Comparison of ENCODE assay signal across 15 cellular contexts in genomic region chr1:20983297-20983889, GRCh38.
DNase-seq lines count a peak whose midpoint lies in the region; ATAC-seq, FAIRE-seq and TF ChIP-seq lines count a peak whose summit lies in the region.
"Had no signal": no experiment of that assay in that cellular context is flagged by ENCODE, and none has a peak within 500 bp of the region (broad histone marks: within the 10 kb centered on the region; RNA-seq: fewer than 3 reads in every experiment).

No MANE protein-coding gene starts in this region.

- H3K36me3 ChIP-seq in GM06990 (ENCODE audit: control insufficient read depth, insufficient read depth, low read length) (no peaks in the 10 kb centered on the region; the same call in 1 of the 2 replicates), heart left ventricle (peaks cover 0 to 20% (median 0%) of the 10 kb centered on the region in 9 donors), tibial nerve (peaks cover 0 to 6% (median 0%) of the 10 kb centered on the region in 3 donors)
- H3K36me3 ChIP-seq: upper lobe of right lung had no signal

- H3K4me2 ChIP-seq in A549 = no peak overlapping the region
- H3K4me2 ChIP-seq: PC-9 had no signal

- 77% methylated on average over 3 of the region's 3 CpGs for WGBS in A549 (ENCODE audit: missing lambda C conversion rate)
- 91 to 94% (median 92%) methylated on average over 3 of the region's 3 CpGs for WGBS in heart left ventricle, 4 donors
- WGBS in tibial nerve, 2 donors = 90 to 94% methylated on average over 3 of the region's 3 CpGs

- FAIRE-seq in A549 (lab: Jason Lieb, UNC) = no peak

- peak in 1 of 2 experiments; percentile 42; a peak in 2 of 6 replicates for ATAC-seq in A549
- no peak for ATAC-seq in foreskin keratinocyte
- no peak for ATAC-seq in heart left ventricle
- ATAC-seq: stimulated activated naive B cell treated with anti-CD40 and anti-IgM and Interleukin-4, amounts not matched to agents 10 μg/mL and 1 μg/mL and 100 μg/mL, for 72 hours; upper lobe of right lung had no signal

- POLR2A ChIA-PET in A549 (lab: Yijun Ruan, JAX) = no interaction called here

- TF ChIP-seq RAD21 in A549 (conservative IDR thresholded peaks at IDR 0.05 in 1 of 2, IDR thresholded peaks at IDR 0.05 in 1 of 2) = peak; percentile 36 to 38; a peak in 4 of 5 replicates

- H3K4me3 ChIP-seq in A549 (no peak overlapping the region), GM06990 (replicated peaks; ENCODE audit: low read depth, low read length) (no peak overlapping the region), heart left ventricle (no peak overlapping the region), tibial nerve (no peak overlapping the region)
- H3K4me3 ChIP-seq: PC-9, upper lobe of right lung had no signal

- DNase-seq in A549 (ENCODE audit: low read depth in 1 of 2, low spot score in 1 of 2) (peak in 1 of 2 experiments; percentile 5), GM06990 (ENCODE audit: extremely low read depth, insufficient read length) (no peak), NCI-H510A treated with DMSO at 0.1 percent for 48 hours (lab: John Stamatoyannopoulos, UW) (peak; percentile 69), foreskin keratinocyte (no peak), heart left ventricle (no peak), tibial nerve (ENCODE audit: low spot score in 2 of 2) (no peak)
- no peak for DNase-seq in effector CD8-positive, alpha-beta T cell (lab: John Stamatoyannopoulos, UW)
- no peak for DNase-seq in activated T-cell treated with anti-CD3 and anti-CD28 coated beads, Interleukin-2, amount 50 U/mL, for 1 hour
- DNase-seq: activated CD4-positive, alpha-beta memory T cell treated with anti-CD3 and anti-CD28 coated beads for 36 hours; amniotic stem cell; cerebellar nuclear complex; NCI-H1930; PC-9; stimulated activated naive B cell treated with anti-CD40 and anti-IgM and Interleukin-4, amounts not matched to agents 10 μg/mL and 1 μg/mL and 100 μg/mL, for 72 hours; upper lobe of right lung had no signal

- TF ChIP-seq EP300 in A549 (IDR thresholded peaks at IDR 0.05) (no peak), tibial nerve (IDR thresholded peaks at IDR 0.05) (no peak)

- CTCF ChIA-PET in A549 (lab: Yijun Ruan, JAX) = interaction anchor here (0.9 to 1.1 kb wide), 2 partner anchors 48 to 185 kb away, joined by 3 read pairs; no protein-coding TSS in a partner anchor

- intact Hi-C loops in heart left ventricle (cut with DNase I) = loop anchor here in 9 of 10 donors (2.0 to 10.0 kb wide), 6 partner anchors 209 to 289 kb away; no protein-coding TSS in a partner anchor

- no peak for TF ChIP-seq POLR2A in A549 (IDR thresholded peaks at IDR 0.05; ENCODE audit: low read length)
- TF ChIP-seq POLR2A in heart left ventricle (IDR thresholded peaks at IDR 0.05) = no peak
- no peak for TF ChIP-seq POLR2A in tibial nerve (IDR thresholded peaks at IDR 0.05)

- H3K27ac ChIP-seq in A549 = no peak overlapping the region
- no peak overlapping the region for H3K27ac ChIP-seq in foreskin keratinocyte
- no peak overlapping the region for H3K27ac ChIP-seq in heart left ventricle
- no peak overlapping the region for H3K27ac ChIP-seq in tibial nerve
- H3K27ac ChIP-seq: PC-9, upper lobe of right lung had no signal

- no peaks in the 10 kb centered on the region for H3K27me3 ChIP-seq in GM06990 (replicated peaks; ENCODE audit: control insufficient read depth, insufficient read depth, low read length)
- H3K27me3 ChIP-seq in foreskin keratinocyte = no peaks in the 10 kb centered on the region
- H3K27me3 ChIP-seq in heart left ventricle = no peaks in the 10 kb centered on the region
- H3K27me3 ChIP-seq in tibial nerve = no peaks in the 10 kb centered on the region
- H3K27me3 ChIP-seq: upper lobe of right lung had no signal

- H3K4me1 ChIP-seq in A549 (peaks cover 12% of the 10 kb centered on the region; the same call in 1 of the 3 replicates), foreskin keratinocyte (peaks cover 9% of the 10 kb centered on the region), heart left ventricle (peaks cover 0 to 7% (median 3%) of the 10 kb centered on the region in 12 donors), tibial nerve (peaks cover 0 to 4% (median 0%) of the 10 kb centered on the region in 4 donors)
- H3K4me1 ChIP-seq: upper lobe of right lung had no signal

- H3K9me3 ChIP-seq in A549 = no peaks in the 10 kb centered on the region
- no peaks in the 10 kb centered on the region for H3K9me3 ChIP-seq in heart left ventricle
- no peaks in the 10 kb centered on the region for H3K9me3 ChIP-seq in tibial nerve
- H3K9me3 ChIP-seq: upper lobe of right lung had no signal

- 0 out of 3 replicates have a peak, but pooled peaks have one; percentile 22 for TF ChIP-seq CTCF in A549 (IDR thresholded peaks at IDR 0.05)
- peak; percentile 1 for TF ChIP-seq CTCF in GM06990 (IDR thresholded peaks at IDR 0.05; ENCODE audit: insufficient read depth, low read length, poor library complexity, severe bottlenecking)
- TF ChIP-seq CTCF in foreskin keratinocyte (conservative IDR thresholded peaks at IDR 0.05) = peak; percentile 45
- no peak for TF ChIP-seq CTCF in heart left ventricle (IDR thresholded peaks at IDR 0.05)
- no peak for TF ChIP-seq CTCF in tibial nerve (IDR thresholded peaks at IDR 0.05)

TF ChIP-seq in A549, 52 proteins besides CTCF, POLR2A, EP300 and RAD21:
- TF ChIP-seq CBX2 (IDR thresholded peaks at IDR 0.05; ENCODE audit: borderline replicate concordance, low read depth) = no peak
- no peak for TF ChIP-seq MAZ (IDR thresholded peaks at IDR 0.05; ENCODE audit: borderline replicate concordance, low read depth, low read length)
- no peak for TF ChIP-seq NFE2L2 (conservative IDR thresholded peaks at IDR 0.05; ENCODE audit: low read length)
- no peak for TF ChIP-seq JUNB (IDR thresholded peaks at IDR 0.05)
- no peak for TF ChIP-seq SMC3 (IDR thresholded peaks at IDR 0.05)
- no peak for TF ChIP-seq HOXB13 (CRISPR knock-in tag; IDR thresholded peaks at IDR 0.05; ENCODE audit: low read depth)
- TF ChIP-seq BHLHE40 (IDR thresholded peaks at IDR 0.05; ENCODE audit: low read depth, low read length) = no peak
- no peak for TF ChIP-seq ZNF302 (CRISPR knock-in tag; IDR thresholded peaks at IDR 0.05)
- no peak for TF ChIP-seq NPAS2 (CRISPR knock-in tag; IDR thresholded peaks at IDR 0.05; ENCODE audit: borderline replicate concordance)
- no peak for TF ChIP-seq ZFP36 (IDR thresholded peaks at IDR 0.05; ENCODE audit: borderline replicate concordance, partially characterized antibody)
- TF ChIP-seq CHD2 (IDR thresholded peaks at IDR 0.05; ENCODE audit: low read length, partially characterized antibody) = no peak
- no peak for TF ChIP-seq RCOR1 (IDR thresholded peaks at IDR 0.05; ENCODE audit: low read depth, low read length)

Comparison
In these comparisons a context has a peak if more than half of its experiments do, and no peak if none do; other contexts are left out.
1. CTCF ChIP-seq: peak in A549 (single experiment), GM06990 (single experiment) and foreskin keratinocyte (single experiment); none in heart left ventricle (0 of 12) and tibial nerve (0 of 5).